ENCODE assay signal across 1 cellular context in genomic region chr2:242011516-242011915, GRCh38.
TF ChIP-seq lines count a peak whose summit lies in the region.

No MANE protein-coding gene starts in this region.

TF ChIP-seq in HepG2, 621 proteins besides CTCF, POLR2A, EP300 and RAD21 (continued from another document):
- TF ChIP-seq ZNF318 (CRISPR knock-in tag; IDR thresholded peaks at IDR 0.05) (no peak), LBX2 (CRISPR knock-in tag; IDR thresholded peaks at IDR 0.05; ENCODE audit: borderline replicate concordance) (no peak), GRHL1 (CRISPR knock-in tag; conservative IDR thresholded peaks at IDR 0.05) (no peak), HIVEP1 (CRISPR knock-in tag; IDR thresholded peaks at IDR 0.05) (no peak), CEBPB (IDR thresholded peaks at IDR 0.05; ENCODE audit: borderline replicate concordance, low read depth, low read length) (no peak), ZNF124 (CRISPR knock-in tag; IDR thresholded peaks at IDR 0.05) (no peak)
